ENCODE assay signal across 1 cellular context in genomic region chr21:34545079-34545884, GRCh38.
A peak's percentile ranks its signal among the peaks of the same experiment; 100 is the strongest.
TF ChIP-seq lines count a peak whose summit lies in the region.

No MANE protein-coding gene starts in this region.

TF ChIP-seq in K562, 482 proteins besides CTCF, POLR2A, EP300 and RAD21 (continued from another document and continues in another):
- no peak for TF ChIP-seq TSHZ1 (CRISPR knock-in tag; IDR thresholded peaks at IDR 0.05)
- TF ChIP-seq ZZZ3 (IDR thresholded peaks at IDR 0.05), result no peak
- TF ChIP-seq SMARCC2 (IDR thresholded peaks at IDR 0.05; ENCODE audit: low read depth), result peak; percentile 33; the same call in 1 of the 2 replicates
- peak; percentile 70; the same call in 1 of the 2 replicates for TF ChIP-seq FOXK1 (CRISPR knock-in tag; IDR thresholded peaks at IDR 0.05; ENCODE audit: borderline replicate concordance)
- TF ChIP-seq JUND (IDR thresholded peaks at IDR 0.05; ENCODE audit: borderline replicate concordance, low read depth, low read length), result peak; percentile 34; the same call in 1 of the 2 replicates
- TF ChIP-seq JUND (tag; IDR thresholded peaks at IDR 0.05; ENCODE audit: borderline replicate concordance, low read depth, low read length), result peak; percentile 41; the same call in 1 of the 3 replicates
- TF ChIP-seq SAFB (IDR thresholded peaks at IDR 0.05; ENCODE audit: borderline replicate concordance, low read depth, low read length), result no peak
- 0 out of 2 replicates have a peak, but pooled peaks have one; percentile 26 for TF ChIP-seq CBFB (CRISPR knock-in tag; IDR thresholded peaks at IDR 0.05)
- peak; percentile 87 for TF ChIP-seq ZNF589 (CRISPR knock-in tag; IDR thresholded peaks at IDR 0.05; ENCODE audit: low read depth)
- TF ChIP-seq SMARCA5 (IDR thresholded peaks at IDR 0.05), result peak; percentile 81; the same call in 1 of the 2 replicates
- no peak; the same call in 1 of the 2 replicates for TF ChIP-seq HDAC8 (tag; IDR thresholded peaks at IDR 0.05)
- TF ChIP-seq PHB2 (IDR thresholded peaks at IDR 0.05; ENCODE audit: low read depth), result no peak
- TF ChIP-seq ZC3H8 (IDR thresholded peaks at IDR 0.05), result no peak
- peak; percentile 51; the same call in 1 of the 2 replicates for TF ChIP-seq MYC (IDR thresholded peaks at IDR 0.05; ENCODE audit: low read depth, low read length)
- TF ChIP-seq MYC (CRISPR knock-in tag; IDR thresholded peaks at IDR 0.05; ENCODE audit: borderline replicate concordance, low read depth), result peak; percentile 46; the same call in 1 of the 2 replicates
- no peak for TF ChIP-seq HCFC1 (IDR thresholded peaks at IDR 0.05; ENCODE audit: low read depth, low read length)
- no peak for TF ChIP-seq RBM39 (optimal IDR thresholded peaks at IDR 0.05; ENCODE audit: low read depth, low read length)
- TF ChIP-seq ZNF165 (CRISPR knock-in tag; IDR thresholded peaks at IDR 0.05; ENCODE audit: borderline replicate concordance), result 0 out of 2 replicates have a peak, but pooled peaks have one; percentile 43
- TF ChIP-seq XRCC4 (IDR thresholded peaks at IDR 0.05; ENCODE audit: extremely low read depth, insufficient read depth, insufficient read length), result no peak
- TF ChIP-seq ZNF512 (tag; IDR thresholded peaks at IDR 0.05), result no peak
- TF ChIP-seq REST (CRISPR knock-in tag; IDR thresholded peaks at IDR 0.05; ENCODE audit: low read depth), result no peak
- TF ChIP-seq SRF (CRISPR knock-in tag; IDR thresholded peaks at IDR 0.05), result no peak
- no peak for TF ChIP-seq ZBTB11 (CRISPR knock-in tag; IDR thresholded peaks at IDR 0.05)
- TF ChIP-seq ZNF75A (CRISPR knock-in tag; IDR thresholded peaks at IDR 0.05), result no peak
- no peak for TF ChIP-seq ZNF778 (CRISPR knock-in tag; IDR thresholded peaks at IDR 0.05)
- TF ChIP-seq CREB1 (IDR thresholded peaks at IDR 0.05), result no peak
- TF ChIP-seq CREB1 (CRISPR knock-in tag; IDR thresholded peaks at IDR 0.05), result no peak
- TF ChIP-seq HDAC2 (IDR thresholded peaks at IDR 0.05), result no peak
- TF ChIP-seq NFXL1 (CRISPR knock-in tag; IDR thresholded peaks at IDR 0.05), result peak; percentile 69; the same call in 1 of the 2 replicates
- no peak for TF ChIP-seq ZNF280B (CRISPR knock-in tag; IDR thresholded peaks at IDR 0.05)
- TF ChIP-seq HDGF (IDR thresholded peaks at IDR 0.05), result no peak
- no peak for TF ChIP-seq ERF (CRISPR knock-in tag; IDR thresholded peaks at IDR 0.05)
- no peak for TF ChIP-seq ZBTB5 (IDR thresholded peaks at IDR 0.05)
- TF ChIP-seq ZNF140 (CRISPR knock-in tag; IDR thresholded peaks at IDR 0.05), result no peak
- no peak for TF ChIP-seq ZNF507 (tag; conservative IDR thresholded peaks at IDR 0.05)
- no peak for TF ChIP-seq YY1 (IDR thresholded peaks at IDR 0.05; ENCODE audit: borderline replicate concordance in 1 of 3, control insufficient read depth in 1 of 3, extremely low read depth in 1 of 3, insufficient read depth in 3 of 3, insufficient read length in 1 of 3, insufficient replicate concordance in 2 of 3, low read depth in 1 of 3, low read length in 2 of 3)
- TF ChIP-seq KDM4B (IDR thresholded peaks at IDR 0.05; ENCODE audit: borderline replicate concordance in 2 of 2, low read depth in 1 of 2), result no peak
- peak; percentile 68; the same call in 1 of the 2 replicates for TF ChIP-seq ZNF583 (CRISPR knock-in tag; IDR thresholded peaks at IDR 0.05)
- TF ChIP-seq ZNF24 (IDR thresholded peaks at IDR 0.05), result no peak
- TF ChIP-seq MEIS2 (IDR thresholded peaks at IDR 0.05; ENCODE audit: partially characterized antibody), result no peak
- TF ChIP-seq NFRKB (IDR thresholded peaks at IDR 0.05; ENCODE audit: low read depth), result no peak
- peak; percentile 11; the same call in 1 of the 2 replicates for TF ChIP-seq KLF6 (CRISPR knock-in tag; IDR thresholded peaks at IDR 0.05; ENCODE audit: borderline replicate concordance)
- TF ChIP-seq FOXA3 (CRISPR knock-in tag; conservative IDR thresholded peaks at IDR 0.05 in 1 of 2, IDR thresholded peaks at IDR 0.05 in 1 of 2), result peak; percentile 33 to 59; a peak in 1 of 4 replicates
- TF ChIP-seq ZBTB26 (CRISPR knock-in tag; IDR thresholded peaks at IDR 0.05), result no peak
- peak; percentile 92; the same call in 1 of the 2 replicates for TF ChIP-seq ZNF175 (CRISPR knock-in tag; IDR thresholded peaks at IDR 0.05; ENCODE audit: low read depth)
